ENCODE assay signal across 8 cellular contexts in genomic region chr10:17200035-17200884, GRCh38. TPM values are rescaled to one million over a fixed set of nuclear protein-coding genes. Genes with fewer than 3 reads are reported as not detected.
DNase-seq lines count a peak whose midpoint lies in the region; ATAC-seq and TF ChIP-seq lines count a peak whose summit lies in the region.

No MANE protein-coding gene starts in this region.

- H4K20me1 ChIP-seq in DND-41 (ENCODE audit: insufficient read depth, low read length), result no peaks in the 10 kb centered on the region

- peak overlapping the region; percentile 89 for H3K27ac ChIP-seq in DND-41 (ENCODE audit: low read length)
- peak overlapping the region; percentile 69 for H3K27ac ChIP-seq in mesenchymal stem cell (ENCODE audit: low read length, poor library complexity, severe bottlenecking)
- peak overlapping the region; percentile 96 to 97 for H3K27ac ChIP-seq in aorta (ENCODE audit: low read depth in 1 of 2, low read length in 2 of 2)

- intact Hi-C loops in aorta (cut with DNase I), result loop anchor here (2.0 to 5.0 kb wide), 2 partner anchors 29 to 42 kb away; partner anchors contain the start of gene VIM (in 1 of the 2)

- H3K27me3 Mint-ChIP-seq in brain, result peaks cover 4% of the 10 kb centered on the region

- no peaks in the 10 kb centered on the region for H3K9me3 ChIP-seq in DND-41 (ENCODE audit: insufficient read depth, low read length, severe bottlenecking)
- H3K9me3 ChIP-seq in mesenchymal stem cell (ENCODE audit: control insufficient read depth, low read length), result no peaks in the 10 kb centered on the region
- H3K9me3 ChIP-seq in aorta (ENCODE audit: control insufficient read depth, low read length), result no peaks in the 10 kb centered on the region

- peak overlapping the region; percentile 91 to 99 (median 94) for H3K4me3 Mint-ChIP-seq in brain

- no peak overlapping the region for H2BK120ac ChIP-seq in mesenchymal stem cell (ENCODE audit: low read depth, low read length)

- no peak for TF ChIP-seq CTCF in DND-41 (IDR thresholded peaks at IDR 0.05; ENCODE audit: borderline replicate concordance, extremely low read depth, low read length, poor library complexity, severe bottlenecking)
- TF ChIP-seq CTCF in brain (conservative IDR thresholded peaks at IDR 0.05), result no peak

- DNase-seq in DND-41 (no peak), M059J (ENCODE audit: low read depth) (peak; percentile 57), mesenchymal stem cell (peak; percentile 51), aorta (no peak), DMS79 treated with DMSO at 0.1 percent for 48 hours (lab: John Stamatoyannopoulos, UW) (no peak)

- no peak overlapping the region for H2AK5ac ChIP-seq in mesenchymal stem cell (ENCODE audit: low read length, severe bottlenecking)

- H3K36me3 ChIP-seq in DND-41 (ENCODE audit: insufficient read depth, low read length) (no peaks in the 10 kb centered on the region), mesenchymal stem cell (ENCODE audit: control insufficient read depth in 1 of 2, insufficient read depth in 2 of 2, low read depth in 1 of 2, low read length in 2 of 2) (no peaks in the 10 kb centered on the region), aorta (ENCODE audit: control insufficient read depth in 1 of 2, insufficient read depth in 2 of 2, low read length in 1 of 2) (peaks cover 0 to 2% of the 10 kb centered on the region in 2 donors)

- no peak overlapping the region for H3K4ac ChIP-seq in mesenchymal stem cell (ENCODE audit: low read depth in 1 of 2, low read length in 2 of 2)

- peaks cover 38% of the 10 kb centered on the region for H3K79me2 ChIP-seq in DND-41 (ENCODE audit: insufficient read depth, low read length)

- H3K4me3 ChIP-seq in DND-41 (ENCODE audit: low read depth in 1 of 2, low read length in 2 of 2), result peak overlapping the region; percentile 86 to 89; a peak in 3 of 4 replicates
- H3K4me3 ChIP-seq in mesenchymal stem cell (ENCODE audit: insufficient read depth in 1 of 2, low read depth in 1 of 2, low read length in 2 of 2), result peak overlapping the region in 1 of 2 experiments; percentile 76
- H3K4me3 ChIP-seq in aorta (ENCODE audit: low read length in 2 of 2), result peak overlapping the region; percentile 28 to 84

- H3K79me1 ChIP-seq in mesenchymal stem cell (replicated peaks; ENCODE audit: low read length, poor library complexity, severe bottlenecking), result peaks cover 4% of the 10 kb centered on the region

- no peak overlapping the region for H2BK15ac ChIP-seq in mesenchymal stem cell (ENCODE audit: low read depth, poor library complexity, severe bottlenecking)

- peak overlapping the region; percentile 97 to 100 (median 98) for H3K27ac Mint-ChIP-seq in brain

- H3K4me2 ChIP-seq in DND-41 (ENCODE audit: insufficient read depth, low read length) (peak overlapping the region; percentile 93), mesenchymal stem cell (ENCODE audit: low read length, poor library complexity, severe bottlenecking) (peak overlapping the region; percentile 35)

- no peak overlapping the region for H4K8ac ChIP-seq in mesenchymal stem cell (ENCODE audit: low read length)

- peak overlapping the region; percentile 97 for H2AFZ ChIP-seq in DND-41 (ENCODE audit: low read depth, low read length)
- no peak overlapping the region for H2AFZ ChIP-seq in mesenchymal stem cell (ENCODE audit: low read depth, low read length)

- H3K14ac ChIP-seq in mesenchymal stem cell (ENCODE audit: low read length in 2 of 2), result no peak overlapping the region

- H2BK5ac ChIP-seq in mesenchymal stem cell (ENCODE audit: low read depth, low read length, poor library complexity, severe bottlenecking), result no peak overlapping the region

- peaks cover 8% of the 10 kb centered on the region for H3K36me3 Mint-ChIP-seq in brain

- WGBS in mesenchymal stem cell, result 90% methylated on average over 2 of the region's 10 CpGs
- whole genome bisulfite sequencing in aorta, 2 donors, result 1 to 3% methylated on average over 10 of the region's 10 CpGs

- peaks cover 0 to 7% (median 6%) of the 10 kb centered on the region in 5 experiments for H3K9me3 Mint-ChIP-seq in brain

- peaks cover 74% of the 10 kb centered on the region for H3K4me1 Mint-ChIP-seq in brain

- peak overlapping the region; percentile 75 for H3K9ac ChIP-seq in DND-41 (ENCODE audit: low read depth, low read length)
- H3K9ac ChIP-seq in mesenchymal stem cell (ENCODE audit: low read length), result peak overlapping the region; percentile 99

- ATAC-seq in DND-41 (ENCODE audit: insufficient read depth, low read depth) (no peak), aorta (ENCODE audit: low FRiP score) (no peak), HG03521 (IDR thresholded peaks at IDR 0.05; ENCODE audit: unreplicated experiment) (no peak), HG03139 (IDR thresholded peaks at IDR 0.05; ENCODE audit: unreplicated experiment) (no peak)

- H2BK12ac ChIP-seq in mesenchymal stem cell (ENCODE audit: low read length in 2 of 2), result no peak overlapping the region

- no peak overlapping the region for H4K91ac ChIP-seq in mesenchymal stem cell (ENCODE audit: low read length)

- no peak overlapping the region for H3K18ac ChIP-seq in mesenchymal stem cell (ENCODE audit: low read depth in 1 of 2, low read length in 2 of 2)

- no peak overlapping the region for H3K23ac ChIP-seq in mesenchymal stem cell (ENCODE audit: low read length in 2 of 2)

- H3K27me3 ChIP-seq in DND-41 (ENCODE audit: insufficient read depth, low read length, poor library complexity) (no peaks in the 10 kb centered on the region), mesenchymal stem cell (ENCODE audit: control insufficient read depth in 1 of 2, insufficient read depth in 1 of 2, low read length in 2 of 2) (no peaks in the 10 kb centered on the region), aorta (ENCODE audit: control insufficient read depth in 1 of 2, insufficient read depth in 2 of 2, low read length in 1 of 2) (no peaks in the 10 kb centered on the region)

- peaks cover 31% of the 10 kb centered on the region for H3K4me1 ChIP-seq in DND-41 (ENCODE audit: insufficient read depth, low read length)
- peaks cover 2% of the 10 kb centered on the region for H3K4me1 ChIP-seq in mesenchymal stem cell (ENCODE audit: control insufficient read depth, insufficient read depth, low read depth, low read length)
- H3K4me1 ChIP-seq in aorta (ENCODE audit: control insufficient read depth in 1 of 2, insufficient read depth in 2 of 2, low read length in 2 of 2), result peaks cover 0 to 6% of the 10 kb centered on the region in 2 donors

RNA-seq across cellular contexts. Expression of gene TRDMT1, which starts 1.2 kb away (rescaled TPM):
- total RNA-seq in M059J (2014; rRNA removed; shearing (Covaris generic)), result 2.6 and 3.3 TPM in 2 replicates
- polyA plus RNA-seq in brain (ENCODE audit: insufficient read depth, low read depth, low replicate concordance) (3.0 TPM), aorta (1 to 10 TPM; 4.8 to 5.2 TPM)
- 4.6 TPM for polyA plus RNA-seq in mesenchymal stem cell (2013, experiment 1 of 2)
- polyA plus RNA-seq in mesenchymal stem cell (2013, experiment 2 of 2), result 4.0 TPM
- total RNA-seq in aorta, result 10 to 100 TPM; 13.4 to 15.2 TPM

RNA-seq across cellular contexts. Expression of gene VIM, which starts 27.8 kb away (rescaled TPM):
- 2,499 and 3,150 TPM in 2 replicates for total RNA-seq in M059J (2014; rRNA removed; shearing (Covaris generic))
- polyA plus RNA-seq in brain (ENCODE audit: insufficient read depth, low read depth, low replicate concordance) (290 TPM), aorta (1,000 to 10,000 TPM; 2,428 to 5,138 TPM)
- 5,108 TPM for polyA plus RNA-seq in mesenchymal stem cell (2013, experiment 1 of 2)
- 5,084 TPM for polyA plus RNA-seq in mesenchymal stem cell (2013, experiment 2 of 2)
- total RNA-seq in aorta, result 1,000 to 10,000 TPM; 3,936 to 5,947 TPM

Comparison
In these comparisons a context has a peak if more than half of its experiments do, and no peak if none do; other contexts are left out.
1. DNase-seq: peak in M059J (single experiment) and mesenchymal stem cell (single experiment); none in DND-41 (single experiment), aorta (0 of 2) and DMS79 treated with DMSO at 0.1 percent for 48 hours (single experiment).
2. Peak in every context shown above with its lines, with median percentiles within 50 percentile points of each other: H3K27ac ChIP-seq.